Comparison of ENCODE assay signal across 8 cellular contexts in the genomic region with DNA sequence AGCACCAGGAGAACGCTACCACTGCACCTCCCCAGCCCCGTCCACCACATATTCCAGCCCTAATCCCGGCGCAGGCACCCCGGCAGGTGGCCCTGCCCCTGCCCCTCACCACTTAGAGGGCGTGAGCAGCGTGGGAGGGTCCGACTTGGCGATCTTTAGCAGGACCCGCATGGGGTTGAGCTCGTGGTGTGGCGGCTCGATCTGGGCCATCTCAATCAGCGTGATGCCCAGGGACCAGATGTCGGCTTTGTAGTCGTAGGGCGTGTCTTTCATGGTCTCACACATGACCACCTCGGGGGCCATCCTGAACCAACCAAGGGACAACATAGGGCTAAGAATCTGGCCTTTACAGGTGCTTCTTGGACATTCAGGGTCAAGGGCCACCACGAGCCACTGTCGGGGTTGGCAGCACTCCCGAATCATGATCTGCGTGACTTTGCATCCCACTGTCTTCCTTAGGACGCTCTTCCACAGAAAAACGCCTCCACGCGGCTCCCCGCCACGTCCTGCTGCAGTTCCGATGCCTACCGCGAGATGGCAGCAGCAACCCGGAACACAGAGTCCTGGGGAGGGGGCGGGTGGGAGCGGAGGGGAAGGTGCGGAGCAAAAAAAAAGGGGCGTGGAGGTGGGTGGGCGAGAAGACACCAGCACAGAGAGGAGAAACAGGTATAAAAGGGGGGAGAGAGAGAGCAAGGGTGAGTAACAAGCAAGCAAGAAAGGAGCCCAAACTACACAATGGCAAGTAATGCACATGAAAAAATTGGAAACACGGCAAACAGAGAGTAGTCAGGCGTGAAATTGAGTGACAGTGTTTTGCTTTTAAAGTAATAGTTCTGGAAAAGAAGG.
A peak's percentile ranks its signal among the peaks of the same experiment; 100 is the strongest.
DNase-seq lines count a peak whose midpoint lies in the region; ATAC-seq, FAIRE-seq and TF ChIP-seq lines count a peak whose summit lies in the region.

No MANE protein-coding gene starts in this region.

- POLR2A ChIA-PET in HepG2 (lab: Yijun Ruan, JAX), result no interaction called here

- no peak overlapping the region for H3K27ac ChIP-seq in HepG2 (ENCODE audit: extremely low read length, insufficient read depth, low read length)

- no peaks in the 10 kb centered on the region for H3K9me3 ChIP-seq in HepG2 (ENCODE audit: low read length)

- peaks cover 4 to 6% of the 10 kb centered on the region in 2 experiments; a peak in 2 of 5 replicates for H3K36me3 ChIP-seq in HepG2 (replicated peaks in 1 of 2; ENCODE audit: control insufficient read depth in 1 of 2, insufficient read depth in 2 of 2, low read length in 2 of 2)

- no peaks in the 10 kb centered on the region for H3K79me2 ChIP-seq in HepG2 (ENCODE audit: insufficient read depth, low read length)

- TF ChIP-seq EP300 in HepG2 (IDR thresholded peaks at IDR 0.05; ENCODE audit: low read depth in 2 of 2, low read length in 2 of 2), result no peak
- TF ChIP-seq EP300 in HepG2 (CRISPR knock-in tag; IDR thresholded peaks at IDR 0.05; ENCODE audit: borderline replicate concordance), result no peak

- 42% methylated on average over 38 of the region's 39 CpGs for WGBS in HepG2 (ENCODE audit: low lambda C conversion rate)

- ATAC-seq in HepG2 (peak; percentile 53), GM21390 (IDR thresholded peaks at IDR 0.05; ENCODE audit: unreplicated experiment) (no peak), HG02840 (IDR thresholded peaks at IDR 0.05; ENCODE audit: low FRiP score, unreplicated experiment) (no peak)

- TF ChIP-seq POLR2A in HepG2 (IDR thresholded peaks at IDR 0.05; ENCODE audit: insufficient read depth in 1 of 2, low read depth in 2 of 2, low read length in 2 of 2), result no peak

- H3K27me3 ChIP-seq in HepG2 (ENCODE audit: control insufficient read depth in 1 of 2, insufficient read depth in 2 of 2, low read length in 2 of 2), result no peaks in the 10 kb centered on the region

- intact Hi-C loops in HepG2 (cut with micrococcal nuclease; ENCODE audit: unreplicated experiment), result loop anchor here (1.0 kb wide), 2 partner anchors 82 to 187 kb away; a partner anchor contains a TSS

- peaks cover 23% of the 10 kb centered on the region for H3K4me1 ChIP-seq in HepG2 (ENCODE audit: insufficient read depth, low read length)

- no peaks in the 10 kb centered on the region for H4K20me1 ChIP-seq in HepG2 (ENCODE audit: insufficient read depth, low read length)

- in situ Hi-C loops in HepG2 (cut with HindIII; ENCODE audit: extremely low pct_ligation_motif_present, low pct_unique_long_range_greater_than_20kb), result loop anchor here (10.0 kb wide), 1 partner anchor 178 kb away; a partner anchor contains a TSS

- H2AFZ ChIP-seq in HepG2 (ENCODE audit: low read length), result no peak overlapping the region

- CTCF ChIA-PET in HepG2 (lab: Yijun Ruan, JAX; ENCODE audit: low intra/inter-chr PET ratio, low total read pairs), result interaction anchor here (1.8 to 3.2 kb wide), 2 partner anchors 82 to 187 kb away, joined by 12 to 40 read pairs; a partner anchor contains a TSS

- peak; percentile 53; the same call in 1 of the 2 replicates for TF ChIP-seq RAD21 in HepG2 (CRISPR knock-in tag; IDR thresholded peaks at IDR 0.05)

- peak; percentile 90 for TF ChIP-seq CTCF in HepG2 (CRISPR knock-in tag; IDR thresholded peaks at IDR 0.05)

- peak; percentile 54 for FAIRE-seq in HepG2 (lab: Jason Lieb, UNC)

- H3K4me2 ChIP-seq in HepG2 (ENCODE audit: low read depth, low read length), result peak overlapping the region; percentile 58

- DNase-seq in ELR (ENCODE audit: low read depth) (peak; percentile 56), NCI-H1048 (lab: John Stamatoyannopoulos, UW) (peak; percentile 16), cerebellum (ENCODE audit: low spot score) (peak; percentile 71), HepG2 (ENCODE audit: low spot score) (no peak)
- peak; percentile 57 to 68 for DNase-seq in activated CD4-positive, alpha-beta T cell treated with anti-CD3 and anti-CD28 coated beads for 24 hours (ENCODE audit: low read depth in 2 of 2)
- DNase-seq in stimulated activated CD4-positive, alpha-beta T cell treated with anti-CD3 and anti-CD28 coated beads, Interleukin-2, amount 100 ng/mL, for 4 hours (ENCODE audit: low read depth), result peak; percentile 56

- H3K9ac ChIP-seq in HepG2 (ENCODE audit: insufficient read depth, low read depth, low read length), result no peak overlapping the region

- no peak overlapping the region for H3K4me3 ChIP-seq in HepG2 (replicated peaks in 1 of 3; ENCODE audit: insufficient read depth in 1 of 3, low read depth in 2 of 3, low read length in 3 of 3)

- BruUV-seq in HepG2 (replicated peaks; lab: Mats Ljungman, UMichigan), result no TSS peak

TF ChIP-seq in HepG2, 621 proteins besides CTCF, POLR2A, EP300 and RAD21 (continues in another document):
- TF ChIP-seq, protein P1, sequence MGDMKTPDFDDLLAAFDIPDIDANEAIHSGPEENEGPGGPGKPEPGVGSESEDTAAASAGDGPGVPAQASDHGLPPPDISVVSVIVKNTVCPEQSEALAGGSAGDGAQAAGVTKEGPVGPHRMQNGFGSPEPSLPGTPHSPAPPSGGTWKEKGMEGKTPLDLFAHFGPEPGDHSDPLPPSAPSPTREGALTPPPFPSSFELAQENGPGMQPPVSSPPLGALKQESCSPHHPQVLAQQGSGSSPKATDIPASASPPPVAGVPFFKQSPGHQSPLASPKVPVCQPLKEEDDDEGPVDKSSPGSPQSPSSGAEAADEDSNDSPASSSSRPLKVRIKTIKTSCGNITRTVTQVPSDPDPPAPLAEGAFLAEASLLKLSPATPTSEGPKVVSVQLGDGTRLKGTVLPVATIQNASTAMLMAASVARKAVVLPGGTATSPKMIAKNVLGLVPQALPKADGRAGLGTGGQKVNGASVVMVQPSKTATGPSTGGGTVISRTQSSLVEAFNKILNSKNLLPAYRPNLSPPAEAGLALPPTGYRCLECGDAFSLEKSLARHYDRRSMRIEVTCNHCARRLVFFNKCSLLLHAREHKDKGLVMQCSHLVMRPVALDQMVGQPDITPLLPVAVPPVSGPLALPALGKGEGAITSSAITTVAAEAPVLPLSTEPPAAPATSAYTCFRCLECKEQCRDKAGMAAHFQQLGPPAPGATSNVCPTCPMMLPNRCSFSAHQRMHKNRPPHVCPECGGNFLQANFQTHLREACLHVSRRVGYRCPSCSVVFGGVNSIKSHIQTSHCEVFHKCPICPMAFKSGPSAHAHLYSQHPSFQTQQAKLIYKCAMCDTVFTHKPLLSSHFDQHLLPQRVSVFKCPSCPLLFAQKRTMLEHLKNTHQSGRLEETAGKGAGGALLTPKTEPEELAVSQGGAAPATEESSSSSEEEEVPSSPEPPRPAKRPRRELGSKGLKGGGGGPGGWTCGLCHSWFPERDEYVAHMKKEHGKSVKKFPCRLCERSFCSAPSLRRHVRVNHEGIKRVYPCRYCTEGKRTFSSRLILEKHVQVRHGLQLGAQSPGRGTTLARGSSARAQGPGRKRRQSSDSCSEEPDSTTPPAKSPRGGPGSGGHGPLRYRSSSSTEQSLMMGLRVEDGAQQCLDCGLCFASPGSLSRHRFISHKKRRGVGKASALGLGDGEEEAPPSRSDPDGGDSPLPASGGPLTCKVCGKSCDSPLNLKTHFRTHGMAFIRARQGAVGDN (CRISPR knock-in tag; IDR thresholded peaks at IDR 0.05), result peak; percentile 15; the same call in 1 of the 2 replicates
- TF ChIP-seq HMG20A (CRISPR knock-in tag; IDR thresholded peaks at IDR 0.05; ENCODE audit: borderline replicate concordance), result no peak
- no peak for TF ChIP-seq PHF21A (CRISPR knock-in tag; IDR thresholded peaks at IDR 0.05)
- peak; percentile 68 for TF ChIP-seq ELF1 (CRISPR knock-in tag; IDR thresholded peaks at IDR 0.05)
- TF ChIP-seq CENPX (CRISPR knock-in tag; IDR thresholded peaks at IDR 0.05), result no peak
- no peak for TF ChIP-seq JUND (CRISPR knock-in tag; IDR thresholded peaks at IDR 0.05)
- TF ChIP-seq ZZZ3 (CRISPR knock-in tag; IDR thresholded peaks at IDR 0.05; ENCODE audit: borderline replicate concordance), result no peak
- TF ChIP-seq, protein P2, sequence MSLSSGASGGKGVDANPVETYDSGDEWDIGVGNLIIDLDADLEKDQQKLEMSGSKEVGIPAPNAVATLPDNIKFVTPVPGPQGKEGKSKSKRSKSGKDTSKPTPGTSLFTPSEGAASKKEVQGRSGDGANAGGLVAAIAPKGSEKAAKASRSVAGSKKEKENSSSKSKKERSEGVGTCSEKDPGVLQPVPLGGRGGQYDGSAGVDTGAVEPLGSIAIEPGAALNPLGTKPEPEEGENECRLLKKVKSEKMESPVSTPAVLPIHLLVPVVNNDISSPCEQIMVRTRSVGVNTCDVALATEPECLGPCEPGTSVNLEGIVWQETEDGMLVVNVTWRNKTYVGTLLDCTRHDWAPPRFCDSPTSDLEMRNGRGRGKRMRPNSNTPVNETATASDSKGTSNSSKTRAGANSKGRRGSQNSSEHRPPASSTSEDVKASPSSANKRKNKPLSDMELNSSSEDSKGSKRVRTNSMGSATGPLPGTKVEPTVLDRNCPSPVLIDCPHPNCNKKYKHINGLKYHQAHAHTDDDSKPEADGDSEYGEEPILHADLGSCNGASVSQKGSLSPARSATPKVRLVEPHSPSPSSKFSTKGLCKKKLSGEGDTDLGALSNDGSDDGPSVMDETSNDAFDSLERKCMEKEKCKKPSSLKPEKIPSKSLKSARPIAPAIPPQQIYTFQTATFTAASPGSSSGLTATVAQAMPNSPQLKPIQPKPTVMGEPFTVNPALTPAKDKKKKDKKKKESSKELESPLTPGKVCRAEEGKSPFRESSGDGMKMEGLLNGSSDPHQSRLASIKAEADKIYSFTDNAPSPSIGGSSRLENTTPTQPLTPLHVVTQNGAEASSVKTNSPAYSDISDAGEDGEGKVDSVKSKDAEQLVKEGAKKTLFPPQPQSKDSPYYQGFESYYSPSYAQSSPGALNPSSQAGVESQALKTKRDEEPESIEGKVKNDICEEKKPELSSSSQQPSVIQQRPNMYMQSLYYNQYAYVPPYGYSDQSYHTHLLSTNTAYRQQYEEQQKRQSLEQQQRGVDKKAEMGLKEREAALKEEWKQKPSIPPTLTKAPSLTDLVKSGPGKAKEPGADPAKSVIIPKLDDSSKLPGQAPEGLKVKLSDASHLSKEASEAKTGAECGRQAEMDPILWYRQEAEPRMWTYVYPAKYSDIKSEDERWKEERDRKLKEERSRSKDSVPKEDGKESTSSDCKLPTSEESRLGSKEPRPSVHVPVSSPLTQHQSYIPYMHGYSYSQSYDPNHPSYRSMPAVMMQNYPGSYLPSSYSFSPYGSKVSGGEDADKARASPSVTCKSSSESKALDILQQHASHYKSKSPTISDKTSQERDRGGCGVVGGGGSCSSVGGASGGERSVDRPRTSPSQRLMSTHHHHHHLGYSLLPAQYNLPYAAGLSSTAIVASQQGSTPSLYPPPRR (CRISPR knock-in tag; IDR thresholded peaks at IDR 0.05; ENCODE audit: borderline replicate concordance), result no peak
- no peak for TF ChIP-seq ZNF598 (CRISPR knock-in tag; IDR thresholded peaks at IDR 0.05; ENCODE audit: borderline replicate concordance)
- 0 out of 2 replicates have a peak, but pooled peaks have one; percentile 31 for TF ChIP-seq ZMYM3 (CRISPR knock-in tag; IDR thresholded peaks at IDR 0.05)
- TF ChIP-seq CAMTA2 (CRISPR knock-in tag; IDR thresholded peaks at IDR 0.05; ENCODE audit: borderline replicate concordance), result no peak
- TF ChIP-seq ZNF10 (CRISPR knock-in tag; IDR thresholded peaks at IDR 0.05; ENCODE audit: borderline replicate concordance, low read depth), result no peak
- TF ChIP-seq ZNF282 (IDR thresholded peaks at IDR 0.05; ENCODE audit: partially characterized antibody), result no peak
